23 cellular contexts compared by ENCODE assay signal in the genomic region with DNA sequence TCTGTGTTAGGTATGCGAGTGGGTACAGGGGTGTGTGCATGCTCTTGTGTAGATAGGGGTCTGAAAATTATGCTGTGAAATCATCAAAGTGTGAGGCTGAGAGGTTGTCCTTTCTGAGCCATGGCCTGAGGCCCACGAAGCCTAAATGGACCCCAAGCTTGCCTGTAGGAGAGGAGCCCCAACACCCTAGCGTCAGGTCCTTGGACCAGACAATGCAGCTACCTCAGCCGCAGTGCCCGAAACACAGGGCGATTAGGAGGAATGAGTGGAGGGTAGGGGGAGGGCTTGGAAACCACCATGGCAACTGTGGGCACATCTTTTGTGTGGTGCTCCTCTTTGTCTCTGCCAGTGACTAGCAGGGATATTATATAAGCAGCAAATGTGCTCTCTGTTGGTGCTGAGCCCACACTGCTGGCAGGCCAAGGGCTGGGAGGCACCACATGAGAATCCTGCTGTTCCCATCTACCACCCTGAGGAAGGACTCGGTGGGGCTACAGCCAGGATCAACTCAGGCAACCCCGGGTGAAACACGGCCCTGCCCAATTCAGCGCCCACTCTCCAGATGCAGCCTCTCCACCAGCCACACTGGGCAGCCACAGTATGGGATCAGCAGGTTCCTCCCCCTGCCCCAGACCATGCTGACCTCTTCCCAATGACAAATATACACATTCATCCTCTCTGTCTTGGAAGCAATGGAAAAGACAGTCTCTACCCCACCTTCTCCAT.
DNase-seq lines count a peak whose midpoint lies in the region; ATAC-seq and TF ChIP-seq lines count a peak whose summit lies in the region.
"Had no signal": no experiment of that assay in that cellular context is flagged by ENCODE, and none has a peak within 500 bp of the region (broad histone marks: within the 10 kb centered on the region; RNA-seq: fewer than 3 reads in every experiment).

No MANE protein-coding gene starts in this region.

- no peaks in the 10 kb centered on the region for H3K27me3 ChIP-seq in OCI-LY3 (ENCODE audit: low read depth, low read length)
- H3K27me3 ChIP-seq: uterus had no signal

- H3K4me1 ChIP-seq in OCI-LY3 (ENCODE audit: low read length): peaks cover 61% of the 10 kb centered on the region
- H3K4me1 ChIP-seq: uterus had no signal

- peak; percentile 81 for DNase-seq in Ammon's horn (ENCODE audit: low spot score)
- peak; percentile 18 to 57 for DNase-seq in hippocampal formation (lab: John Stamatoyannopoulos, UW)
- DNase-seq in progenitor cell of endocrine pancreas (ENCODE audit: low spot score, unreplicated experiment): no peak
- no peak for DNase-seq in SHP77 (lab: John Stamatoyannopoulos, UW)
- DNase-seq: activated CD4-positive, alpha-beta T cell treated with anti-CD3 and anti-CD28 coated beads, Interleukin-2, amount 50 U/mL, for 4 hours; activated naive CD4-positive, alpha-beta T cell treated with anti-CD3 and anti-CD28 coated beads, Interleukin-2, amount 50 U/mL, for 16 hours; AML-193; CD4-positive, alpha-beta T cell; effector CD4-positive, alpha-beta T cell; GOT3; left ventricle myocardium superior; NCI-H1105; NCI-H2029 treated with DMSO at 0.1 percent for 48 hours; stimulated activated naive CD8-positive, alpha-beta T cell treated with anti-CD3 and anti-CD28 coated beads, Interleukin-15, Interleukin-2, amounts not matched to agents 100 U/mL and 50 U/mL, for 24 hours; T-helper 17 cell; uterus had no signal

- H3K4me1 Mint-ChIP-seq in progenitor cell of endocrine pancreas (ENCODE audit: low read depth): no peaks in the 10 kb centered on the region

- no peaks in the 10 kb centered on the region for H3K79me2 ChIP-seq in OCI-LY3 (ENCODE audit: low read length)

- H3K36me3 Mint-ChIP-seq in progenitor cell of endocrine pancreas (ENCODE audit: insufficient read depth): no peaks in the 10 kb centered on the region

- H3K27ac ChIP-seq in OCI-LY3 (ENCODE audit: low read length): peak overlapping the region; percentile 93; the same call in 1 of the 2 replicates
- H3K27ac ChIP-seq: skin epidermis, uterus had no signal

- ATAC-seq in HG03159 (IDR thresholded peaks at IDR 0.05; ENCODE audit: unreplicated experiment) (no peak), HG02973 (IDR thresholded peaks at IDR 0.05; ENCODE audit: unreplicated experiment) (no peak), GM21447 (IDR thresholded peaks at IDR 0.05; ENCODE audit: unreplicated experiment) (no peak)
- ATAC-seq: K562, left ventricle myocardium superior, Right ventricle myocardium inferior, T-helper 17 cell had no signal

- H3K4me3 ChIP-seq in OCI-LY3 (ENCODE audit: low read length): no peak overlapping the region
- H3K4me3 ChIP-seq: K562, skin epidermis, uterus had no signal

- H3K27me3 Mint-ChIP-seq in progenitor cell of endocrine pancreas: peaks cover 37% of the 10 kb centered on the region
- H3K27me3 Mint-ChIP-seq: CD4-positive, alpha-beta T cell had no signal

- H3K36me3 ChIP-seq in OCI-LY3 (replicated peaks; ENCODE audit: low read depth, low read length): peaks cover 6% of the 10 kb centered on the region
- H3K36me3 ChIP-seq: uterus had no signal

- H3K27ac Mint-ChIP-seq in progenitor cell of endocrine pancreas: peak overlapping the region; percentile 63
- H3K27ac Mint-ChIP-seq: CD4-positive, alpha-beta T cell; T-helper 17 cell had no signal

- H2AFZ ChIP-seq in OCI-LY3 (ENCODE audit: low read depth, low read length): no peak overlapping the region

- H3K9ac ChIP-seq in OCI-LY3 (ENCODE audit: low read length): no peak overlapping the region; the same call in 1 of the 2 replicates

- no peaks in the 10 kb centered on the region for H3K9me3 ChIP-seq in OCI-LY3 (ENCODE audit: insufficient read depth, low read length)
- H3K9me3 ChIP-seq: uterus had no signal

- peak overlapping the region; percentile 57 for H3K4me2 ChIP-seq in OCI-LY3 (ENCODE audit: low read length)

- H3K4me3 Mint-ChIP-seq in progenitor cell of endocrine pancreas (ENCODE audit: low read depth): no peak overlapping the region
- H3K4me3 Mint-ChIP-seq: CD4-positive, alpha-beta T cell; T-helper 17 cell had no signal

- TF ChIP-seq CTCF in OCI-LY3 (IDR thresholded peaks at IDR 0.05; ENCODE audit: low read depth, low read length) (no peak), progenitor cell of endocrine pancreas (IDR thresholded peaks at IDR 0.05; ENCODE audit: unreplicated experiment) (no peak)

- H4K20me1 ChIP-seq in OCI-LY3 (ENCODE audit: insufficient read depth, low read length): no peaks in the 10 kb centered on the region

- no peaks in the 10 kb centered on the region for H3K9me3 Mint-ChIP-seq in progenitor cell of endocrine pancreas (ENCODE audit: low read depth)
- H3K9me3 Mint-ChIP-seq: CD4-positive, alpha-beta T cell had no signal

Comparison
In these comparisons a context has a peak if more than half of its experiments do, and no peak if none do; other contexts are left out.
1. DNase-seq: peak in Ammon's horn (single experiment) and hippocampal formation (2 of 2); none in progenitor cell of endocrine pancreas (single experiment) and SHP77 (0 of 2).